9 cellular contexts compared by ENCODE assay signal in the genomic region with DNA sequence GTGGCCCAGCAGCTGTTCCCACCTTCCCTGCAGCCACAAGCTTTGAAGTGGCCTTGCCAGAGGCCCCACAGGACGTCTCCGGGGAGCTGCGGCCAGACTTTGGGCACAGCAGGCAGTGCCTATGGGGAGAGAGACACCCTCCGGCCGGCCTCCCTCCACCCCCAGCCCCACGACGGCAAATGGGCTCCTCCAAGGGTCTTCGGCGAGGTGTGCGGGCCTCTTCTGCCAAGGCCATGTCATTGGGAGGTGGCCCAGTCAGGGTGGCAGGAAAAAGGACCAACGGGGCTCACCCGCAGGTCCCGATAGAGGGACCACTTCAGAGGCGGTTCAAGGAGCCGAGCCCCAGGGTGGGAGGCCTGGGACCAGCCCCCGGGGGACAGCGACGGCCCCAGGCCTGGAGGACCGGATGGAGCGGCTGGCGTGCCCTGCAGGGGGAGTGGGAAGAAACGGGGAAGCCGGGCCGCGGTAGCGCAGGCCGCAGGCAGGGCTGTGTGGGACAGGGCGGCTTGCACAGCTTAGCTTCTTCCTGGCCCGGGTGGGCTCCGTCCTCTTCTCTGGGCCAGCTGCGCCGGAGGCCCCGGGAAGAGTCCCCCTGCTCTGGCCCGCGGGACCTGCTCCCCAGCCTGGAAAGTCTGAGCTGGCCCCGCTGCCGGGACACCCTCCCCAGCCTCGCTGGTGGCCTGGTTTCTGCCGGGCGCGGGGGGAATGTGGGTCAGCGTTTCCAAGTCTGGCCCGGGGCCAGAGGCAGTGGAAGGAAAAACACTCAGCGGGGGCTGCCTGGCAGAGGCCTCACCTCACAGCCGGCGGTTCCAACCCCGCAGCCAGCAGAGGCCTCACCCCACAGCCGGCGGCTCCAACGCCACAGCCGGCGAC. TPM values are rescaled to one million over a fixed set of nuclear protein-coding genes. Genes with fewer than 3 reads are reported as not detected.
A peak's percentile ranks its signal among the peaks of the same experiment; 100 is the strongest.
DNase-seq lines count a peak whose midpoint lies in the region; ATAC-seq and TF ChIP-seq lines count a peak whose summit lies in the region.
"Had no signal": no experiment of that assay in that cellular context is flagged by ENCODE, and none has a peak within 500 bp of the region (broad histone marks: within the 10 kb centered on the region; RNA-seq: fewer than 3 reads in every experiment).

No MANE protein-coding gene starts in this region.

- peak overlapping the region; percentile 60 for H3K27ac ChIP-seq in suprapubic skin

- TF ChIP-seq CTCF in cardiac fibroblast (IDR thresholded peaks at IDR 0.05; ENCODE audit: low read depth, low read length) (peak; percentile 14), suprapubic skin (IDR thresholded peaks at IDR 0.05) (no peak)

- H3K36me3 ChIP-seq in suprapubic skin, result no peaks in the 10 kb centered on the region

- TF ChIP-seq POLR2A in suprapubic skin (IDR thresholded peaks at IDR 0.05), result no peak

- WGBS in suprapubic skin, result 81% methylated on average over 21 of the region's 52 CpGs

- no peaks in the 10 kb centered on the region for H3K9me3 ChIP-seq in suprapubic skin

- H3K27me3 ChIP-seq in suprapubic skin, result no peaks in the 10 kb centered on the region

- peak; percentile 39 for DNase-seq in HuH-7.5 (ENCODE audit: low spot score)
- DNase-seq in cardiac fibroblast (ENCODE audit: low read depth in 2 of 2), result peak in 1 of 2 donors; percentile 52
- peak; percentile 49 for DNase-seq in left lobe of liver (ENCODE audit: low spot score)
- DNase-seq in suprapubic skin (ENCODE audit: low spot score in 2 of 2), result peak in 1 of 2 donors; percentile 78
- DNase-seq in activated CD4-positive, alpha-beta T cell treated with anti-CD3 and anti-CD28 coated beads, Interleukin-2, amount 50 U/mL, for 1 hour, result no peak
- DNase-seq in NOMO-1 (lab: John Stamatoyannopoulos, UW; ENCODE audit: unreplicated experiment in 2 of 2), result no peak
- DNase-seq: KBM-7 had no signal

- H3K4me3 ChIP-seq in cardiac fibroblast (replicated peaks in 1 of 2; ENCODE audit: low read depth in 2 of 2, low read length in 2 of 2) (peak overlapping the region in 1 of 2 donors; percentile 30), suprapubic skin (peak overlapping the region; percentile 0)

- ATAC-seq in left lobe of liver, result no peak
- ATAC-seq in HG03159 (IDR thresholded peaks at IDR 0.05; ENCODE audit: unreplicated experiment), result no peak
- ATAC-seq in HG02981 (IDR thresholded peaks at IDR 0.05; ENCODE audit: unreplicated experiment), result no peak

- H3K4me1 ChIP-seq in suprapubic skin, result peaks cover 40% of the 10 kb centered on the region

- no peak for TF ChIP-seq EP300 in suprapubic skin (IDR thresholded peaks at IDR 0.05)

RNA-seq across cellular contexts. Expression of a gene that starts 21.9 kb away (rescaled TPM):
- total RNA-seq in left lobe of liver, result 54.3 TPM
- total RNA-seq in suprapubic skin, result 10 to 100 TPM; 22.5 to 52.3 (median 31.8) TPM

RNA-seq across cellular contexts. Expression of a gene that starts 54.7 kb away (rescaled TPM):
- total RNA-seq in left lobe of liver (97.0 TPM), suprapubic skin (100 to 1,000 TPM; 145 to 255 (median 181) TPM)

Comparison
In these comparisons a context has a peak if more than half of its experiments do, and no peak if none do; other contexts are left out.
1. DNase-seq: peak in HuH-7.5 (single experiment) and left lobe of liver (single experiment); none in activated CD4-positive, alpha-beta T cell treated with anti-CD3 and anti-CD28 coated beads, Interleukin-2, amount 50 U/mL, for 1 hour (single experiment) and NOMO-1 (0 of 2).